1 cellular context compared by ENCODE assay signal in the genomic region with DNA sequence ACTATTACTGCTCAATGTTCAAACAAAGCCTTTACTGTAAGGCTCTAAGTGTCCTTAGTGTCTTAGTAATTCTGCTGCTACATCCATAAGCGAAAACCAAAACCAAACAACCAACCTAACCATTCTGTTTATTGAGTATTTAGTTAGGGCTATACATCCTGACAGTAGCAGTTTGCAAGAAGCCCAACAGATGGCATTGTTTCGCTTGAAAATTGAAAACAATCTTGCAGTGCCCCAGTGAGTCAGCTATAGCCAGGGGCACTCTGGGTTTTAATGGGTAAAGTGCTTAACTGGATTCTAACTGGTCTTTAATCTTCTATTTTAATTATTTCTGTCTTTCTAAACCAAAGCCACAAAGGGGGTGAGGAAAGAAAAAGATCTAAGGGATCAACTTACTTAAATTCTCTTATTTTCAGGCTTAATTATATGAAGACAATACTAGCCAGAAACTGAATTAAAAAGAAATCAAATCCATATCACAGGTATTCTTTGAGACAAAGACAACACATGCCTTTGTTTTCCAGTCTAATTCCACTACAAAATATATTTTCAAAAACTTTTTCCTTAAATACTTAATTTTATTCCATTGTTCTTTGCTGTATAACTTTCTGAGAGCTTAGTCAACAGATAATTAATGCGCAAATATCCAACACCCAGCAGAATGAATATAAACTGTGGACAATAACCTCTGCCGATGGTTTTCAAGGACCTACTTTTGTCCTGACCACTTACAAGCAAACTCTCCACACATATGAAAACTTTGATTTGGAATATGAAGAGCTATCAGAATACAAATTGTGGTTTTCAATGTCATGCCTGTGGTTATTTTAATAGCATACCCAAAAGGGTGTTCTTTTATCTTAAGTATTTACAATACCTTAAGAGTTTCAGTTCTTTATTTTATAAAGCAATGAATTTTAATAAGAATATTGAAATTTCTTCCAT.
TF ChIP-seq lines count a peak whose summit lies in the region.

No MANE protein-coding gene starts in this region.

TF ChIP-seq in IMR-90, 13 proteins besides CTCF, POLR2A, EP300 and RAD21 (continued from another document):
- TF ChIP-seq ELK1 (IDR thresholded peaks at IDR 0.05; ENCODE audit: borderline replicate concordance, low read depth, low read length) (no peak), CEBPB (IDR thresholded peaks at IDR 0.05; ENCODE audit: low read depth, low read length) (no peak), NFE2L2 (IDR thresholded peaks at IDR 0.05; ENCODE audit: low read depth, low read length) (0 out of 2 replicates have a peak, but pooled peaks have one; percentile 19), RFX5 (IDR thresholded peaks at IDR 0.05; ENCODE audit: low read depth, low read length) (0 out of 2 replicates have a peak, but pooled peaks have one; percentile 16), USF2 (IDR thresholded peaks at IDR 0.05; ENCODE audit: low read depth, low read length) (no peak), MXI1 (IDR thresholded peaks at IDR 0.05; ENCODE audit: borderline replicate concordance, low read depth, low read length) (no peak), RCOR1 (IDR thresholded peaks at IDR 0.05; ENCODE audit: insufficient replicate concordance, low read length) (no peak), SMC3 (IDR thresholded peaks at IDR 0.05; ENCODE audit: low read depth, low read length) (peak; percentile 79), FOS (IDR thresholded peaks at IDR 0.05; ENCODE audit: low read depth, low read length) (no peak), CHD1 (IDR thresholded peaks at IDR 0.05; ENCODE audit: low read depth, low read length) (no peak)
